Comparison of ENCODE assay signal across 1 cellular context in genomic region chr17:36034127-36034526, GRCh38.
A peak's percentile ranks its signal among the peaks of the same experiment; 100 is the strongest.
TF ChIP-seq lines count a peak whose summit lies in the region.

No MANE protein-coding gene starts in this region.

TF ChIP-seq in GM12878, 131 proteins besides CTCF, POLR2A, EP300 and RAD21 (continues in another document):
- TF ChIP-seq BMI1 (IDR thresholded peaks at IDR 0.05; ENCODE audit: borderline replicate concordance) (peak; percentile 92), WRNIP1 (IDR thresholded peaks at IDR 0.05; ENCODE audit: borderline replicate concordance, low read depth, low read length) (no peak), ZZZ3 (IDR thresholded peaks at IDR 0.05; ENCODE audit: control insufficient read depth, insufficient read length, low read depth) (no peak), ZNF217 (IDR thresholded peaks at IDR 0.05) (peak; percentile 67; the same call in 1 of the 2 replicates), TAF1 (IDR thresholded peaks at IDR 0.05; ENCODE audit: borderline replicate concordance, low read depth, low read length) (no peak), ZNF24 (IDR thresholded peaks at IDR 0.05) (peak; percentile 34; the same call in 1 of the 2 replicates), BACH1 (IDR thresholded peaks at IDR 0.05; ENCODE audit: borderline replicate concordance) (peak; percentile 92; the same call in 1 of the 2 replicates), FOXK2 (IDR thresholded peaks at IDR 0.05) (no peak), IRF4 (IDR thresholded peaks at IDR 0.05; ENCODE audit: low read depth, low read length) (peak; percentile 77; the same call in 1 of the 2 replicates), RUNX3 (IDR thresholded peaks at IDR 0.05; ENCODE audit: low read length) (no peak), CBX5 (IDR thresholded peaks at IDR 0.05; ENCODE audit: low read depth) (no peak), USF1 (IDR thresholded peaks at IDR 0.05; ENCODE audit: borderline replicate concordance, extremely low read length, insufficient read depth, low read depth, low read length) (no peak), SMAD1 (IDR thresholded peaks at IDR 0.05; ENCODE audit: low read depth, partially characterized antibody) (peak; percentile 25), CHD4 (IDR thresholded peaks at IDR 0.05) (no peak), YY1 (IDR thresholded peaks at IDR 0.05; ENCODE audit: low read depth, low read length) (no peak), SMAD5 (IDR thresholded peaks at IDR 0.05; ENCODE audit: low read depth) (no peak), SKIL (IDR thresholded peaks at IDR 0.05; ENCODE audit: low read depth, poor library complexity, severe bottlenecking) (peak; percentile 83), IRF5 (IDR thresholded peaks at IDR 0.05; ENCODE audit: borderline replicate concordance) (no peak), NBN (IDR thresholded peaks at IDR 0.05) (peak; percentile 82), EED (IDR thresholded peaks at IDR 0.05; ENCODE audit: low read depth) (0 out of 2 replicates have a peak, but pooled peaks have one; percentile 30), HDAC2 (IDR thresholded peaks at IDR 0.05) (no peak), STAT1 (conservative IDR thresholded peaks at IDR 0.05) (no peak), NFXL1 (IDR thresholded peaks at IDR 0.05; ENCODE audit: borderline replicate concordance) (no peak), PAX8 (IDR thresholded peaks at IDR 0.05) (no peak)
- TF ChIP-seq, protein P1, sequence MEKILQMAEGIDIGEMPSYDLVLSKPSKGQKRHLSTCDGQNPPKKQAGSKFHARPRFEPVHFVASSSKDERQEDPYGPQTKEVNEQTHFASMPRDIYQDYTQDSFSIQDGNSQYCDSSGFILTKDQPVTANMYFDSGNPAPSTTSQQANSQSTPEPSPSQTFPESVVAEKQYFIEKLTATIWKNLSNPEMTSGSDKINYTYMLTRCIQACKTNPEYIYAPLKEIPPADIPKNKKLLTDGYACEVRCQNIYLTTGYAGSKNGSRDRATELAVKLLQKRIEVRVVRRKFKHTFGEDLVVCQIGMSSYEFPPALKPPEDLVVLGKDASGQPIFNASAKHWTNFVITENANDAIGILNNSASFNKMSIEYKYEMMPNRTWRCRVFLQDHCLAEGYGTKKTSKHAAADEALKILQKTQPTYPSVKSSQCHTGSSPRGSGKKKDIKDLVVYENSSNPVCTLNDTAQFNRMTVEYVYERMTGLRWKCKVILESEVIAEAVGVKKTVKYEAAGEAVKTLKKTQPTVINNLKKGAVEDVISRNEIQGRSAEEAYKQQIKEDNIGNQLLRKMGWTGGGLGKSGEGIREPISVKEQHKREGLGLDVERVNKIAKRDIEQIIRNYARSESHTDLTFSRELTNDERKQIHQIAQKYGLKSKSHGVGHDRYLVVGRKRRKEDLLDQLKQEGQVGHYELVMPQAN (conservative IDR thresholded peaks at IDR 0.05): no peak
- TF ChIP-seq, protein P2, sequence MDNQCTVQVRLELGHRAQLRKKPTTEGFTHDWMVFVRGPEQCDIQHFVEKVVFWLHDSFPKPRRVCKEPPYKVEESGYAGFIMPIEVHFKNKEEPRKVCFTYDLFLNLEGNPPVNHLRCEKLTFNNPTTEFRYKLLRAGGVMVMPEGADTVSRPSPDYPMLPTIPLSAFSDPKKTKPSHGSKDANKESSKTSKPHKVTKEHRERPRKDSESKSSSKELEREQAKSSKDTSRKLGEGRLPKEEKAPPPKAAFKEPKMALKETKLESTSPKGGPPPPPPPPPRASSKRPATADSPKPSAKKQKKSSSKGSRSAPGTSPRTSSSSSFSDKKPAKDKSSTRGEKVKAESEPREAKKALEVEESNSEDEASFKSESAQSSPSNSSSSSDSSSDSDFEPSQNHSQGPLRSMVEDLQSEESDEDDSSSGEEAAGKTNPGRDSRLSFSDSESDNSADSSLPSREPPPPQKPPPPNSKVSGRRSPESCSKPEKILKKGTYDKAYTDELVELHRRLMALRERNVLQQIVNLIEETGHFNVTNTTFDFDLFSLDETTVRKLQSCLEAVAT (IDR thresholded peaks at IDR 0.05): peak; percentile 65; the same call in 1 of the 2 replicates
- TF ChIP-seq, protein P3, sequence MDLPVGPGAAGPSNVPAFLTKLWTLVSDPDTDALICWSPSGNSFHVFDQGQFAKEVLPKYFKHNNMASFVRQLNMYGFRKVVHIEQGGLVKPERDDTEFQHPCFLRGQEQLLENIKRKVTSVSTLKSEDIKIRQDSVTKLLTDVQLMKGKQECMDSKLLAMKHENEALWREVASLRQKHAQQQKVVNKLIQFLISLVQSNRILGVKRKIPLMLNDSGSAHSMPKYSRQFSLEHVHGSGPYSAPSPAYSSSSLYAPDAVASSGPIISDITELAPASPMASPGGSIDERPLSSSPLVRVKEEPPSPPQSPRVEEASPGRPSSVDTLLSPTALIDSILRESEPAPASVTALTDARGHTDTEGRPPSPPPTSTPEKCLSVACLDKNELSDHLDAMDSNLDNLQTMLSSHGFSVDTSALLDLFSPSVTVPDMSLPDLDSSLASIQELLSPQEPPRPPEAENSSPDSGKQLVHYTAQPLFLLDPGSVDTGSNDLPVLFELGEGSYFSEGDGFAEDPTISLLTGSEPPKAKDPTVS (IDR thresholded peaks at IDR 0.05; ENCODE audit: low read depth, low read length): no peak
- TF ChIP-seq, protein P4, sequence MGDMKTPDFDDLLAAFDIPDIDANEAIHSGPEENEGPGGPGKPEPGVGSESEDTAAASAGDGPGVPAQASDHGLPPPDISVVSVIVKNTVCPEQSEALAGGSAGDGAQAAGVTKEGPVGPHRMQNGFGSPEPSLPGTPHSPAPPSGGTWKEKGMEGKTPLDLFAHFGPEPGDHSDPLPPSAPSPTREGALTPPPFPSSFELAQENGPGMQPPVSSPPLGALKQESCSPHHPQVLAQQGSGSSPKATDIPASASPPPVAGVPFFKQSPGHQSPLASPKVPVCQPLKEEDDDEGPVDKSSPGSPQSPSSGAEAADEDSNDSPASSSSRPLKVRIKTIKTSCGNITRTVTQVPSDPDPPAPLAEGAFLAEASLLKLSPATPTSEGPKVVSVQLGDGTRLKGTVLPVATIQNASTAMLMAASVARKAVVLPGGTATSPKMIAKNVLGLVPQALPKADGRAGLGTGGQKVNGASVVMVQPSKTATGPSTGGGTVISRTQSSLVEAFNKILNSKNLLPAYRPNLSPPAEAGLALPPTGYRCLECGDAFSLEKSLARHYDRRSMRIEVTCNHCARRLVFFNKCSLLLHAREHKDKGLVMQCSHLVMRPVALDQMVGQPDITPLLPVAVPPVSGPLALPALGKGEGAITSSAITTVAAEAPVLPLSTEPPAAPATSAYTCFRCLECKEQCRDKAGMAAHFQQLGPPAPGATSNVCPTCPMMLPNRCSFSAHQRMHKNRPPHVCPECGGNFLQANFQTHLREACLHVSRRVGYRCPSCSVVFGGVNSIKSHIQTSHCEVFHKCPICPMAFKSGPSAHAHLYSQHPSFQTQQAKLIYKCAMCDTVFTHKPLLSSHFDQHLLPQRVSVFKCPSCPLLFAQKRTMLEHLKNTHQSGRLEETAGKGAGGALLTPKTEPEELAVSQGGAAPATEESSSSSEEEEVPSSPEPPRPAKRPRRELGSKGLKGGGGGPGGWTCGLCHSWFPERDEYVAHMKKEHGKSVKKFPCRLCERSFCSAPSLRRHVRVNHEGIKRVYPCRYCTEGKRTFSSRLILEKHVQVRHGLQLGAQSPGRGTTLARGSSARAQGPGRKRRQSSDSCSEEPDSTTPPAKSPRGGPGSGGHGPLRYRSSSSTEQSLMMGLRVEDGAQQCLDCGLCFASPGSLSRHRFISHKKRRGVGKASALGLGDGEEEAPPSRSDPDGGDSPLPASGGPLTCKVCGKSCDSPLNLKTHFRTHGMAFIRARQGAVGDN (IDR thresholded peaks at IDR 0.05): no peak
- TF ChIP-seq, protein P5, sequence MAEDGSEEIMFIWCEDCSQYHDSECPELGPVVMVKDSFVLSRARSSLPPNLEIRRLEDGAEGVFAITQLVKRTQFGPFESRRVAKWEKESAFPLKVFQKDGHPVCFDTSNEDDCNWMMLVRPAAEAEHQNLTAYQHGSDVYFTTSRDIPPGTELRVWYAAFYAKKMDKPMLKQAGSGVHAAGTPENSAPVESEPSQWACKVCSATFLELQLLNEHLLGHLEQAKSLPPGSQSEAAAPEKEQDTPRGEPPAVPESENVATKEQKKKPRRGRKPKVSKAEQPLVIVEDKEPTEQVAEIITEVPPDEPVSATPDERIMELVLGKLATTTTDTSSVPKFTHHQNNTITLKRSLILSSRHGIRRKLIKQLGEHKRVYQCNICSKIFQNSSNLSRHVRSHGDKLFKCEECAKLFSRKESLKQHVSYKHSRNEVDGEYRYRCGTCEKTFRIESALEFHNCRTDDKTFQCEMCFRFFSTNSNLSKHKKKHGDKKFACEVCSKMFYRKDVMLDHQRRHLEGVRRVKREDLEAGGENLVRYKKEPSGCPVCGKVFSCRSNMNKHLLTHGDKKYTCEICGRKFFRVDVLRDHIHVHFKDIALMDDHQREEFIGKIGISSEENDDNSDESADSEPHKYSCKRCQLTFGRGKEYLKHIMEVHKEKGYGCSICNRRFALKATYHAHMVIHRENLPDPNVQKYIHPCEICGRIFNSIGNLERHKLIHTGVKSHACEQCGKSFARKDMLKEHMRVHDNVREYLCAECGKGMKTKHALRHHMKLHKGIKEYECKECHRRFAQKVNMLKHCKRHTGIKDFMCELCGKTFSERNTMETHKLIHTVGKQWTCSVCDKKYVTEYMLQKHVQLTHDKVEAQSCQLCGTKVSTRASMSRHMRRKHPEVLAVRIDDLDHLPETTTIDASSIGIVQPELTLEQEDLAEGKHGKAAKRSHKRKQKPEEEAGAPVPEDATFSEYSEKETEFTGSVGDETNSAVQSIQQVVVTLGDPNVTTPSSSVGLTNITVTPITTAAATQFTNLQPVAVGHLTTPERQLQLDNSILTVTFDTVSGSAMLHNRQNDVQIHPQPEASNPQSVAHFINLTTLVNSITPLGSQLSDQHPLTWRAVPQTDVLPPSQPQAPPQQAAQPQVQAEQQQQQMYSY (CRISPR knock-in tag; IDR thresholded peaks at IDR 0.05): no peak
- TF ChIP-seq, protein P6, sequence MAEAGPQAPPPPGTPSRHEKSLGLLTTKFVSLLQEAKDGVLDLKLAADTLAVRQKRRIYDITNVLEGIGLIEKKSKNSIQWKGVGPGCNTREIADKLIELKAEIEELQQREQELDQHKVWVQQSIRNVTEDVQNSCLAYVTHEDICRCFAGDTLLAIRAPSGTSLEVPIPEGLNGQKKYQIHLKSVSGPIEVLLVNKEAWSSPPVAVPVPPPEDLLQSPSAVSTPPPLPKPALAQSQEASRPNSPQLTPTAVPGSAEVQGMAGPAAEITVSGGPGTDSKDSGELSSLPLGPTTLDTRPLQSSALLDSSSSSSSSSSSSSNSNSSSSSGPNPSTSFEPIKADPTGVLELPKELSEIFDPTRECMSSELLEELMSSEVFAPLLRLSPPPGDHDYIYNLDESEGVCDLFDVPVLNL (IDR thresholded peaks at IDR 0.05; ENCODE audit: low read depth, low read length): no peak
- TF ChIP-seq, protein P7, sequence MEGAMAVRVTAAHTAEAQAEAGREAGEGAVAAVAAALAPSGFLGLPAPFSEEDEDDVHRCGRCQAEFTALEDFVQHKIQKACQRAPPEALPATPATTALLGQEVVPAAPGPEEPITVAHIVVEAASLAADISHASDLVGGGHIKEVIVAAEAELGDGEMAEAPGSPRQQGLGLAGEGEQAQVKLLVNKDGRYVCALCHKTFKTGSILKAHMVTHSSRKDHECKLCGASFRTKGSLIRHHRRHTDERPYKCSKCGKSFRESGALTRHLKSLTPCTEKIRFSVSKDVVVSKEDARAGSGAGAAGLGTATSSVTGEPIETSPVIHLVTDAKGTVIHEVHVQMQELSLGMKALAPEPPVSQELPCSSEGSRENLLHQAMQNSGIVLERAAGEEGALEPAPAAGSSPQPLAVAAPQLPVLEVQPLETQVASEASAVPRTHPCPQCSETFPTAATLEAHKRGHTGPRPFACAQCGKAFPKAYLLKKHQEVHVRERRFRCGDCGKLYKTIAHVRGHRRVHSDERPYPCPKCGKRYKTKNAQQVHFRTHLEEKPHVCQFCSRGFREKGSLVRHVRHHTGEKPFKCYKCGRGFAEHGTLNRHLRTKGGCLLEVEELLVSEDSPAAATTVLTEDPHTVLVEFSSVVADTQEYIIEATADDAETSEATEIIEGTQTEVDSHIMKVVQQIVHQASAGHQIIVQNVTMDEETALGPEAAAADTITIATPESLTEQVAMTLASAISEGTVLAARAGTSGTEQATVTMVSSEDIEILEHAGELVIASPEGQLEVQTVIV (IDR thresholded peaks at IDR 0.05; ENCODE audit: borderline replicate concordance, partially characterized antibody): no peak
